ENCODE assay signal across 8 cellular contexts in the genomic region with DNA sequence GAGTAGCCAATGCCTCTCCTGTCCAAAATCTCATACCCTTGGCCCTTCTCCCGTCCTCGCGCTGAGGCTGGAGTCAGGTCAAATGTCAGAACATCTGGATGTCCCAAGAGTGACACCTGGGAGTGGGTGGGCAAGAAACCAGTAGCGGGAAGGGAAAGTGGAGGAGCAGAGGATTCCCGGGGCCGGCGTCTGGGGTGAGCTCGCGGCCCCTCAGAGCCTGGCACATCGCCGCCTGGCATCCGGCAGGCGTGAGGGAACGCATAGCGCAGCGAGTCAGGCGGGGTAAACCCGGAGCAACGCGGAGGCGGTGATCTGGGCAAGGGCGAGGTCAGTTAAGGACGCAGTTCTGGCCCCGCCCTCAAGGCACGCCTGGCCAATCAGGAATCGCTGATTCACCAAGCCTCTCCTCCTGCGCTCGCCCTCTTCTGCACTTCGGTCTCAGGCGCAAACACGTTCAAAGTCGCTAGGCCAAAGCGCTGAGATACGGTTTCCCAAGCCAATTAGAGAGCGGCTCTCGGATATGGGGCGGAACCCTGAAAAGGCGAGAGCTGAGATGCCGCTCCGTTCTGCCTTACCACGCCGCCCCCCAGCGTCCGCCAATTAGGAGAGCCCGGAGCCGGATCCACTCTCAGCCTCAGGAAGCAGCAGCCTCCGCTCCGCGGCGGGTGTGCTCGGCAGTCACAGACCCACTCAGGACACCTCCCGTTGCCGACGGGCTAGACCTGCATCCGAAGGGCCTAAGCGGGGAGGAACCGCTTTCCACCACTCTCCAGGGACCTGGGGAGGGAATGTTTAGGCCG. TPM values are rescaled to one million over a fixed set of nuclear protein-coding genes. Genes with fewer than 3 reads are reported as not detected.
DNase-seq lines count a peak whose midpoint lies in the region; ATAC-seq and TF ChIP-seq lines count a peak whose summit lies in the region.

No MANE protein-coding gene starts in this region.

- peak; percentile 75 for ATAC-seq in HG02884 (IDR thresholded peaks at IDR 0.05; ENCODE audit: unreplicated experiment)
- ATAC-seq in T-helper 17 cell, result peak; percentile 89
- peak; percentile 95 to 97 (median 96) for ATAC-seq in psoas muscle

- TF ChIP-seq CTCF in GM13977 (IDR thresholded peaks at IDR 0.05; ENCODE audit: extremely low read depth, insufficient read depth, missing control alignments), result peak; percentile 17
- peak in 1 of 2 donors; percentile 32 for TF ChIP-seq CTCF in right atrium auricular region (IDR thresholded peaks at IDR 0.05)
- no peak for TF ChIP-seq CTCF in psoas muscle (IDR thresholded peaks at IDR 0.05)
- TF ChIP-seq CTCF in uterus (IDR thresholded peaks at IDR 0.05), result peak in 3 of 4 experiments; percentile 21 to 31 (median 22)

- peak overlapping the region; percentile 98 for H3K27ac Mint-ChIP-seq in T-helper 17 cell

- in situ Hi-C loops in GM13977 (cut with MboI; ENCODE audit: low pct_unique_long_range_greater_than_20kb, low sequenced_read_pairs, unreplicated experiment), result loop anchor here (10.0 kb wide), 1 partner anchor 244 kb away; the partner anchor contains the start of gene HLA-DOA

- H3K27ac ChIP-seq in right atrium auricular region, result peak overlapping the region; percentile 93 to 95
- H3K27ac ChIP-seq in psoas muscle, result peak overlapping the region; percentile 85
- H3K27ac ChIP-seq in uterus, result peak overlapping the region; percentile 92 to 95

- peaks cover 0 to 25% of the 10 kb centered on the region in 2 donors for H3K4me1 ChIP-seq in right atrium auricular region
- peaks cover 13% of the 10 kb centered on the region for H3K4me1 ChIP-seq in psoas muscle
- no peaks in the 10 kb centered on the region for H3K4me1 ChIP-seq in uterus

- no peaks in the 10 kb centered on the region for H3K27me3 Mint-ChIP-seq in T-helper 17 cell

- H3K27me3 ChIP-seq in right atrium auricular region (no peaks in the 10 kb centered on the region), psoas muscle (ENCODE audit: insufficient read depth in 3 of 3, low read length in 2 of 3) (no peaks in the 10 kb centered on the region), uterus (no peaks in the 10 kb centered on the region)

- 0 to 1% (median 0%) methylated on average over 58 of the region's 58 CpGs for WGBS in psoas muscle, 3 donors

- peaks cover 3% of the 10 kb centered on the region for H3K36me3 Mint-ChIP-seq in T-helper 17 cell (ENCODE audit: low read depth)

- TF ChIP-seq POLR2A in uterus (IDR thresholded peaks at IDR 0.05), result peak; percentile 68 to 72

- H3K9me3 ChIP-seq in T-helper 17 cell (ENCODE audit: control insufficient read depth, low read length, poor library complexity, severe bottlenecking) (no peaks in the 10 kb centered on the region), right atrium auricular region (no peaks in the 10 kb centered on the region), psoas muscle (no peaks in the 10 kb centered on the region), uterus (no peaks in the 10 kb centered on the region)

- H3K4me3 ChIP-seq in right atrium auricular region, result peak overlapping the region; percentile 48 to 62
- H3K4me3 ChIP-seq in psoas muscle, result peak overlapping the region; percentile 74
- peak overlapping the region; percentile 49 to 66 for H3K4me3 ChIP-seq in uterus

- peak overlapping the region; percentile 93 for H3K4me3 Mint-ChIP-seq in T-helper 17 cell

- intact Hi-C loops in psoas muscle (cut with DNase I), result loop anchor here (1.0 to 5.0 kb wide), 6 partner anchors 42 to 234 kb away; partner anchors contain the start of gene RING1 (in 1 of the 2)
- intact Hi-C loops in uterus (cut with DNase I; ENCODE audit: low total_unique reads), result loop anchor here (5.0 kb wide), 1 partner anchor 87 kb away; no protein-coding TSS in a partner anchor

- H3K36me3 ChIP-seq in right atrium auricular region (no peaks in the 10 kb centered on the region), psoas muscle (ENCODE audit: insufficient read depth in 1 of 2, low read depth in 1 of 2) (peaks cover 6 to 27% of the 10 kb centered on the region in 2 donors), uterus (no peaks in the 10 kb centered on the region)

- DNase-seq in GM13977 (ENCODE audit: low spot score), result peak; percentile 88
- peak; percentile 97 for DNase-seq in NCI-H1694 (lab: John Stamatoyannopoulos, UW)
- peak; percentile 85 to 95 (median 89) for DNase-seq in T-helper 17 cell
- DNase-seq in anterior cingulate cortex (lab: John Stamatoyannopoulos, UW), result peak; percentile 60 to 99 (median 96)
- peak; percentile 99 for DNase-seq in right atrium auricular region (ENCODE audit: low spot score)
- DNase-seq in psoas muscle, result peak; percentile 96 to 98
- peak; percentile 96 to 97 for DNase-seq in uterus

- peaks cover 28% of the 10 kb centered on the region for H3K4me1 Mint-ChIP-seq in T-helper 17 cell

RNA-seq across cellular contexts. Expression of gene VPS52, which starts 22.5 kb away (rescaled TPM):
- total RNA-seq in T-helper 17 cell (10 to 100 TPM; 66.5 to 68.3 TPM), right atrium auricular region (10 to 100 TPM; 19.0 to 31.7 TPM), psoas muscle (10 to 100 TPM; 35.7 to 52.5 (median 46.8) TPM), uterus (10 to 100 TPM; 12.8 to 58.4 (median 37.5) TPM)
- polyA plus RNA-seq in psoas muscle, result 10 to 100 TPM; 29.3 to 31.6 (median 30.2) TPM

RNA-seq across cellular contexts. Expression of gene RPS18, which starts 22.7 kb away (rescaled TPM):
- total RNA-seq in T-helper 17 cell (1,000 to 10,000 TPM; 4,373 to 4,641 TPM), right atrium auricular region (1,000 to 10,000 TPM; 1,188 to 1,719 TPM), psoas muscle (1,000 to 10,000 TPM; 1,108 to 1,410 (median 1,267) TPM), uterus (1,000 to 10,000 TPM; 2,386 to 5,510 (median 4,061) TPM)
- polyA plus RNA-seq in psoas muscle, result 1,000 to 10,000 TPM; 1,958 to 4,446 (median 3,068) TPM

RNA-seq across cellular contexts. Expression of gene B3GALT4, which starts 27.8 kb away (rescaled TPM):
- total RNA-seq in T-helper 17 cell, result 10 to 100 TPM; 10.1 to 13.0 TPM
- total RNA-seq in right atrium auricular region, result 10 to 100 TPM in 1 of 2 donors, 1 to 10 TPM in 1; 9.4 to 12.1 TPM
- total RNA-seq in psoas muscle, result 1 to 10 TPM; 1.3 to 3.6 (median 1.7) TPM
- polyA plus RNA-seq in psoas muscle, result 1 to 10 TPM; 1.7 to 3.0 (median 1.8) TPM
- 10 to 100 TPM in 3 of 4 donors, 1 to 10 TPM in 1; 5.5 to 15.9 (median 14.3) TPM for total RNA-seq in uterus

RNA-seq across cellular contexts. Expression of gene WDR46, which starts 39.9 kb away (rescaled TPM):
- total RNA-seq in T-helper 17 cell (10 to 100 TPM; 32.1 to 38.6 TPM), right atrium auricular region (10 to 100 TPM; 22.5 to 30.9 TPM), psoas muscle (10 to 100 TPM; 22.4 to 46.0 (median 34.7) TPM), uterus (10 to 100 TPM; 17.9 to 60.3 (median 31.7) TPM)
- 10 to 100 TPM; 33.3 to 65.0 (median 44.4) TPM for polyA plus RNA-seq in psoas muscle

RNA-seq across cellular contexts. Expression of gene PFDN6, which starts 40.3 kb away (rescaled TPM):
- 10 to 100 TPM; 16.5 to 25.7 TPM for total RNA-seq in T-helper 17 cell
- 10 to 100 TPM; 23.4 to 29.5 TPM for total RNA-seq in right atrium auricular region
- total RNA-seq in psoas muscle, result 10 to 100 TPM; 57.2 to 87.6 (median 75.7) TPM
- 100 to 1,000 TPM; 223 to 296 (median 248) TPM for polyA plus RNA-seq in psoas muscle
- total RNA-seq in uterus, result 10 to 100 TPM; 13.6 to 33.5 (median 21.6) TPM

Comparison
In these comparisons a context has a peak if more than half of its experiments do, and no peak if none do; other contexts are left out.
1. Peak in every context shown above with its lines: DNase-seq, ATAC-seq, H3K4me3 ChIP-seq and H3K27ac ChIP-seq.